In the genomic region with DNA sequence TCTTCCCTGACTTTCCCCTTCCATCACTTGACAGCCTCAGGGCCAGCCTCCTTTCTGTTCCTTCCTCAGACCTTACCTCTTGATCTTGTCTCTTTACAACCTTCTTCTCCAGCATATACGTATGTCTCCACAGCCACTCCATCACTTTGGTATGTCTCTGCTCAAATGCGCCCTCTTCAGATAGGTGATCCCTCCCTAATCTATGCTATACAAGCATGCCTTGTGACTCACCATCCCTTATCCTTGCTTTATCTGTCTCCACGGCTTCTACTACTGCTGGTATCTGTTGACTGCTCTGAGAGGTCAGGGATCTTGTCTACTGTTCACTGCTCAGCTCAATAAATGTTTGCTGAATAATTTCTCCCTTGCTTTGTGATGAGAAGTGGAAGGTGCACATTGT, we compare ENCODE assay signal across 11 cellular contexts. TPM values are rescaled to one million over a fixed set of nuclear protein-coding genes. Genes with fewer than 3 reads are reported as not detected.
A peak's percentile ranks its signal among the peaks of the same experiment; 100 is the strongest.
DNase-seq lines count a peak whose midpoint lies in the region; ATAC-seq and TF ChIP-seq lines count a peak whose summit lies in the region.
"Had no signal": no experiment of that assay in that cellular context is flagged by ENCODE, and none has a peak within 500 bp of the region (broad histone marks: within the 10 kb centered on the region; RNA-seq: fewer than 3 reads in every experiment).

No MANE protein-coding gene starts in this region.

- H3K27ac Mint-ChIP-seq in Calu3 (ENCODE audit: unreplicated experiment) (peak overlapping the region; percentile 1), mesothelial cell of epicardium (no peak overlapping the region)
- H3K27ac Mint-ChIP-seq in activated T-helper 2 cell treated with anti-CD3 and anti-CD28 coated beads, Interferon-gamma antibody, Interleukin-2, Interleukin-4, amounts not matched to agents 10 μg/mL and 5 μg/mL and 100 μg/mL, durations not matched to agents 14 hours and 24 hours and 36 hours = peak overlapping the region; percentile 0

- no peak overlapping the region for H3K4me3 Mint-ChIP-seq in Calu3 (ENCODE audit: low read depth, unreplicated experiment)
- no peak overlapping the region for H3K4me3 Mint-ChIP-seq in activated T-helper 2 cell treated with anti-CD3 and anti-CD28 coated beads, Interferon-gamma antibody, Interleukin-2, Interleukin-4, amounts not matched to agents 10 μg/mL and 5 μg/mL and 100 μg/mL, durations not matched to agents 14 hours and 24 hours and 36 hours (ENCODE audit: low read depth)
- H3K4me3 Mint-ChIP-seq in mesothelial cell of epicardium = no peak overlapping the region

- ATAC-seq in left colon (peak; percentile 53), GM18873 (IDR thresholded peaks at IDR 0.05; ENCODE audit: low FRiP score, unreplicated experiment) (no peak)
- ATAC-seq: gastrocnemius medialis, sciatic nerve had no signal

- H3K4me1 Mint-ChIP-seq in Calu3 (ENCODE audit: low read depth, unreplicated experiment) (peaks cover 12% of the 10 kb centered on the region), mesothelial cell of epicardium (peaks cover under 1% of the 10 kb centered on the region)
- H3K4me1 Mint-ChIP-seq in activated T-helper 2 cell treated with anti-CD3 and anti-CD28 coated beads, Interferon-gamma antibody, Interleukin-2, Interleukin-4, amounts not matched to agents 10 μg/mL and 5 μg/mL and 100 μg/mL, durations not matched to agents 14 hours and 24 hours and 36 hours (ENCODE audit: low read depth) = peaks cover 49% of the 10 kb centered on the region

- TF ChIP-seq CTCF in Calu3 (IDR thresholded peaks at IDR 0.05; ENCODE audit: unreplicated experiment) (no peak), mesothelial cell of epicardium (IDR thresholded peaks at IDR 0.05; ENCODE audit: unreplicated experiment) (no peak)

- no TSS peak for BruUV-seq in Calu3 (replicated peaks; lab: Mats Ljungman, UMichigan)

- DNase-seq in Calu3 = peak; percentile 21
- peak; percentile 40 for DNase-seq in HT-29 (ENCODE audit: low spot score)
- no peak for DNase-seq in activated T-helper 2 cell treated with anti-CD3 and anti-CD28 coated beads, Interferon-gamma antibody, Interleukin-2, Interleukin-4, amounts not matched to agents 10 μg/mL and 5 μg/mL and 100 μg/mL, durations not matched to agents 14 hours and 24 hours and 36 hours (ENCODE audit: low spot score)
- no peak for DNase-seq in left colon
- DNase-seq in head of caudate nucleus = no peak
- DNase-seq in mesothelial cell of epicardium (ENCODE audit: low spot score in 2 of 2, unreplicated experiment in 2 of 2) = no peak
- DNase-seq: activated CD8-positive, alpha-beta memory T cell treated with anti-CD3 and anti-CD28 coated beads, Interleukin-2, amount 50 U/mL, for 48 hours; gastrocnemius medialis; midbrain had no signal

- H3K9me3 Mint-ChIP-seq in Calu3 (ENCODE audit: low read depth, unreplicated experiment) = peaks cover 5% of the 10 kb centered on the region
- H3K9me3 Mint-ChIP-seq in activated T-helper 2 cell treated with anti-CD3 and anti-CD28 coated beads, Interferon-gamma antibody, Interleukin-2, Interleukin-4, amounts not matched to agents 10 μg/mL and 5 μg/mL and 100 μg/mL, durations not matched to agents 14 hours and 24 hours and 36 hours = peaks cover 49% of the 10 kb centered on the region
- H3K9me3 Mint-ChIP-seq in mesothelial cell of epicardium = peaks cover 38% of the 10 kb centered on the region

- peaks cover 5% of the 10 kb centered on the region for H3K36me3 Mint-ChIP-seq in Calu3 (ENCODE audit: insufficient read depth, unreplicated experiment)
- H3K36me3 Mint-ChIP-seq in activated T-helper 2 cell treated with anti-CD3 and anti-CD28 coated beads, Interferon-gamma antibody, Interleukin-2, Interleukin-4, amounts not matched to agents 10 μg/mL and 5 μg/mL and 100 μg/mL, durations not matched to agents 14 hours and 24 hours and 36 hours (ENCODE audit: low read depth) = peaks cover 85% of the 10 kb centered on the region
- peaks cover 20% of the 10 kb centered on the region for H3K36me3 Mint-ChIP-seq in mesothelial cell of epicardium

- CTCF ChIA-PET in Calu3 (lab: Charles Lee) = no interaction called here

- intact Hi-C loops in Calu3 (cut with micrococcal nuclease; ENCODE audit: unreplicated experiment) (no loop called here), left colon (cut with DNase I, micrococcal nuclease) (no loop called here), head of caudate nucleus (cut with DNase I) (no loop called here)
- intact Hi-C loops in activated T-helper 2 cell treated with anti-CD3 and anti-CD28 coated beads, Interferon-gamma antibody, Interleukin-2, Interleukin-4, amounts not matched to agents 10 μg/mL and 5 μg/mL and 100 μg/mL, durations not matched to agents 14 hours and 24 hours and 36 hours (cut with micrococcal nuclease) = no loop called here

- no peaks in the 10 kb centered on the region for H3K27me3 Mint-ChIP-seq in Calu3 (ENCODE audit: unreplicated experiment)
- H3K27me3 Mint-ChIP-seq in activated T-helper 2 cell treated with anti-CD3 and anti-CD28 coated beads, Interferon-gamma antibody, Interleukin-2, Interleukin-4, amounts not matched to agents 10 μg/mL and 5 μg/mL and 100 μg/mL, durations not matched to agents 14 hours and 24 hours and 36 hours (ENCODE audit: low read depth) = no peaks in the 10 kb centered on the region
- H3K27me3 Mint-ChIP-seq in mesothelial cell of epicardium (ENCODE audit: low read depth) = no peaks in the 10 kb centered on the region

RNA-seq across cellular contexts. Expression of gene ARAP2, which starts 9.0 kb away (rescaled TPM):
- total RNA-seq in Calu3 (2022) = 30.0 and 30.2 TPM in 2 replicates
- total RNA-seq in HT-29 (2014; rRNA removed; shearing (Covaris generic)) = 10.7 and 14.0 TPM in 2 replicates
- 29.5 and 35.8 TPM in 2 replicates for total RNA-seq in activated T-helper 2 cell treated with anti-CD3 and anti-CD28 coated beads, Interferon-gamma antibody, Interleukin-2, Interleukin-4, amounts not matched to agents 10 μg/mL and 5 μg/mL and 100 μg/mL, durations not matched to agents 14 hours and 24 hours and 36 hours
- 10 to 100 TPM; 19.5 to 22.3 TPM for total RNA-seq in left colon
- 15.4 to 16.6 TPM (median 16.0 TPM) in 3 replicates for total RNA-seq in mesothelial cell of epicardium

RNA-seq across cellular contexts. Expression of gene DTHD1, which starts 46.1 kb away (rescaled TPM):
- total RNA-seq in Calu3 (2022) (not detected in 2 replicates), left colon (under 1 TPM; 0.11 to 0.18 TPM), mesothelial cell of epicardium (not detected in 3 replicates)
- total RNA-seq in HT-29 (2014; rRNA removed; shearing (Covaris generic)) = 0.08 and 0.37 TPM in 2 replicates
- 1.1 TPM in 2 replicates for total RNA-seq in activated T-helper 2 cell treated with anti-CD3 and anti-CD28 coated beads, Interferon-gamma antibody, Interleukin-2, Interleukin-4, amounts not matched to agents 10 μg/mL and 5 μg/mL and 100 μg/mL, durations not matched to agents 14 hours and 24 hours and 36 hours

Comparison
In these comparisons a context has a peak if more than half of its experiments do, and no peak if none do; other contexts are left out.
1. DNase-seq: peak in Calu3 (single experiment) and HT-29 (single experiment); none in activated T-helper 2 cell treated with anti-CD3 and anti-CD28 coated beads, Interferon-gamma antibody, Interleukin-2, Interleukin-4, amounts not matched to agents 10 μg/mL and 5 μg/mL and 100 μg/mL, durations not matched to agents 14 hours and 24 hours and 36 hours (single experiment), left colon (0 of 2), head of caudate nucleus (0 of 42) and mesothelial cell of epicardium (0 of 2).